31 cellular contexts compared by ENCODE assay signal in genomic region chr14:67776653-67777322, GRCh38. TPM values are rescaled to one million over a fixed set of nuclear protein-coding genes. Genes with fewer than 3 reads are reported as not detected.
"Had no signal": no experiment of that assay in that cellular context is flagged by ENCODE, and none has a peak within 500 bp of the region (broad histone marks: within the 10 kb centered on the region; RNA-seq: fewer than 3 reads in every experiment).

No MANE protein-coding gene starts in this region.

- H3K27ac ChIP-seq: ascending aorta, cardiac muscle cell, VCaP had no signal

- H3K4me1 ChIP-seq: ascending aorta had no signal

- H3K9me3 ChIP-seq: ascending aorta had no signal

- H3K4me3 ChIP-seq: ascending aorta, cardiac muscle cell had no signal

- ATAC-seq: activated CD8-positive, alpha-beta memory T cell treated with anti-CD3 and anti-CD28 coated beads, Interleukin-2, amount 10 ng/mL, durations not matched to agents 7 days and 5 days; activated CD8-positive, alpha-beta T cell treated with anti-CD3 and anti-CD28 coated beads, Interleukin-2, amount 10 ng/mL, durations not matched to agents 7 days and 5 days; activated naive CD8-positive, alpha-beta T cell treated with anti-CD3 and anti-CD28 coated beads, Interleukin-2, amount 50 U/mL, for 24 hours had no signal

- FAIRE-seq: bronchial epithelial cell, TTC549 had no signal

- H3K27me3 ChIP-seq: ascending aorta, cardiac muscle cell had no signal

- DNase-seq: activated B cell treated with CpG ODN at 0.5 μM for 24 hours; activated CD4-positive, alpha-beta memory T cell treated with anti-CD3 and anti-CD28 coated beads, Interleukin-2, amount 10 ng/mL, durations not matched to agents 7 days and 5 days; activated CD4-positive, alpha-beta T cell treated with anti-CD3 and anti-CD28 coated beads for 4 hours; activated CD4-positive, alpha-beta T cell treated with anti-CD3 and anti-CD28 coated beads, Interleukin-2, amount 10 ng/mL, durations not matched to agents 24 days and 14 days; activated CD4-positive, alpha-beta T cell treated with anti-CD3 and anti-CD28 coated beads, Interleukin-2, amount 50 U/mL, for 1 hour; activated CD4-positive, alpha-beta T cell treated with anti-CD3 and anti-CD28 coated beads, Interleukin-2, amount 50 U/mL, for 4 hours; activated CD4-positive, CD25-positive, alpha-beta regulatory T cell treated with anti-CD3 and anti-CD28 coated beads, Interleukin-2, amount 50 U/mL, for 72 hours; activated CD8-positive, alpha-beta memory T cell treated with anti-CD3 and anti-CD28 coated beads for 24 hours; activated CD8-positive, alpha-beta memory T cell treated with anti-CD3 and anti-CD28 coated beads, Interleukin-2, amount 10 ng/mL, durations not matched to agents 7 days and 5 days; activated CD8-positive, alpha-beta memory T cell treated with anti-CD3 and anti-CD28 coated beads, Interleukin-2, amount 50 U/mL, for 48 hours; activated CD8-positive, alpha-beta T cell treated with anti-CD3 and anti-CD28 coated beads, Interleukin-2, amount 10 ng/mL, durations not matched to agents 7 days and 5 days; activated effector memory CD4-positive, alpha-beta T cell treated with Interleukin-2 at 50 U/mL for 16 hours; activated gamma-delta T cell; activated naive CD4-positive, alpha-beta T cell treated with anti-CD3 and anti-CD28 coated beads, Interleukin-2, amount 10 ng/mL, durations not matched to agents 7 days and 5 days; activated naive CD4-positive, alpha-beta T cell treated with Interleukin-2 at 50 U/mL for 16 hours; activated naive CD8-positive, alpha-beta T cell treated with anti-CD3 and anti-CD28 coated beads, Interleukin-2, amount 10 ng/mL, durations not matched to agents 7 days and 5 days; activated naive CD8-positive, alpha-beta T cell treated with anti-CD3 and anti-CD28 coated beads, Interleukin-2, amount 50 U/mL, for 24 hours; activated T-cell treated with anti-CD3 and anti-CD28 coated beads, Interleukin-2, amount 50 U/mL, for 24 hours; activated T-cell treated with anti-CD3 and anti-CD28 coated beads, Interleukin-2, amount 50 U/mL, for 48 hours; amygdala; anterior cingulate cortex; caudate nucleus; cerebellar nuclear complex; T-helper 1 cell; T-helper 2 cell; T-helper 9 cell had no signal

RNA-seq across cellular contexts. Expression of gene RAD51B, which starts 42.8 kb away (rescaled TPM):
- total RNA-seq: ascending aorta had no signal
